In genomic region chr1:207603777-207604176, GRCh38 we compare ENCODE assay signal across 24 cellular contexts. TPM values are rescaled to one million over a fixed set of nuclear protein-coding genes. Genes with fewer than 3 reads are reported as not detected.
DNase-seq lines count a peak whose midpoint lies in the region; ATAC-seq and TF ChIP-seq lines count a peak whose summit lies in the region.
"Had no signal": no experiment of that assay in that cellular context is flagged by ENCODE, and none has a peak within 500 bp of the region (broad histone marks: within the 10 kb centered on the region; RNA-seq: fewer than 3 reads in every experiment).

No MANE protein-coding gene starts in this region.

- no peak for TF ChIP-seq CTCF in RWPE2 (IDR thresholded peaks at IDR 0.05; ENCODE audit: poor library complexity, severe bottlenecking)
- TF ChIP-seq CTCF in foreskin fibroblast (IDR thresholded peaks at IDR 0.05; ENCODE audit: low read depth, low read length), result no peak

- H3K4me1 ChIP-seq in RWPE2 (ENCODE audit: insufficient read depth, poor library complexity, severe bottlenecking), result peaks cover 9% of the 10 kb centered on the region
- H3K4me1 ChIP-seq: BLaER1 treated with 17β-estradiol and CSF1 and Interleukin-3, amounts not matched to agents 10 nM and 100 nM; psoas muscle; testis had no signal

- peak; percentile 10 for DNase-seq in A172 (ENCODE audit: low spot score)
- DNase-seq in HPDE6-E6E7 (ENCODE audit: extremely low spot score), result peak; percentile 9
- no peak for DNase-seq in RWPE2 (ENCODE audit: low spot score)
- peak; percentile 46 to 65 for DNase-seq in foreskin fibroblast
- DNase-seq in DMS53 treated with DMSO at 0.1 percent for 48 hours (lab: John Stamatoyannopoulos, UW; ENCODE audit: unreplicated experiment), result no peak
- no peak for DNase-seq in activated T-cell treated with anti-CD3 and anti-CD28 coated beads, Interleukin-2, amount 50 U/mL, for 1 hour
- DNase-seq: 8988T; activated CD4-positive, alpha-beta T cell treated with anti-CD3 and anti-CD28 coated beads for 48 hours; activated effector memory CD4-positive, alpha-beta T cell treated with Interleukin-2 at 50 U/mL for 16 hours; amniotic stem cell; effector CD4-positive, alpha-beta T cell; KG1; midbrain; NCI-H1105; NCI-H526 treated with DMSO at 0.1 percent for 48 hours; OCI-M1; psoas muscle; testis had no signal

- no peaks in the 10 kb centered on the region for H3K27me3 ChIP-seq in RWPE2 (ENCODE audit: insufficient read depth, poor library complexity, severe bottlenecking)
- H3K27me3 ChIP-seq: BLaER1 treated with 17β-estradiol and CSF1 and Interleukin-3, amounts not matched to agents 10 nM and 100 nM; testis had no signal

- H3K36me3 ChIP-seq in RWPE2 (ENCODE audit: low read depth), result no peaks in the 10 kb centered on the region
- H3K36me3 ChIP-seq: BLaER1 treated with 17β-estradiol and CSF1 and Interleukin-3, amounts not matched to agents 10 nM and 100 nM had no signal

- H3K9me3 ChIP-seq in RWPE2 (ENCODE audit: severe bottlenecking), result no peaks in the 10 kb centered on the region
- H3K9me3 ChIP-seq: psoas muscle, testis had no signal

- no peak overlapping the region for H3K4me3 ChIP-seq in RWPE2 (ENCODE audit: severe bottlenecking)
- no peak overlapping the region for H3K4me3 ChIP-seq in foreskin fibroblast (ENCODE audit: low read depth in 1 of 2, low read length in 2 of 2)
- H3K4me3 ChIP-seq: BLaER1 treated with 17β-estradiol and CSF1 and Interleukin-3, amounts not matched to agents 10 nM and 100 nM; GM23338; psoas muscle; testis had no signal

- ATAC-seq in RWPE2 (ENCODE audit: low read depth) (peak; percentile 54; the same call in 2 of the 3 replicates), HG03460 (IDR thresholded peaks at IDR 0.05; ENCODE audit: unreplicated experiment) (no peak), HG03469 (IDR thresholded peaks at IDR 0.05; ENCODE audit: unreplicated experiment) (no peak)
- ATAC-seq: GM23338, psoas muscle, SK-N-SH treated with all-trans-retinoic acid at 6 μM for 48 hours had no signal

- H3K27ac ChIP-seq in RWPE2 (ENCODE audit: poor library complexity, severe bottlenecking), result no peak overlapping the region
- H3K27ac ChIP-seq: BLaER1 treated with 17β-estradiol and CSF1 and Interleukin-3, amounts not matched to agents 10 nM and 100 nM; psoas muscle; testis had no signal

RNA-seq across cellular contexts. Expression of gene CR1L, which starts 41.2 kb away (rescaled TPM):
- not detected in 2 replicates for total RNA-seq in A172 (2014; rRNA removed; shearing (Covaris generic))
- total RNA-seq: neural crest cell, psoas muscle, testis had no signal

Comparison
In these comparisons a context has a peak if more than half of its experiments do, and no peak if none do; other contexts are left out.
1. DNase-seq: peak in A172 (single experiment), HPDE6-E6E7 (single experiment) and foreskin fibroblast (2 of 2); none in RWPE2 (single experiment), DMS53 treated with DMSO at 0.1 percent for 48 hours (single experiment) and activated T-cell treated with anti-CD3 and anti-CD28 coated beads, Interleukin-2, amount 50 U/mL, for 1 hour (single experiment).